1 cellular context compared by ENCODE assay signal in the genomic region with DNA sequence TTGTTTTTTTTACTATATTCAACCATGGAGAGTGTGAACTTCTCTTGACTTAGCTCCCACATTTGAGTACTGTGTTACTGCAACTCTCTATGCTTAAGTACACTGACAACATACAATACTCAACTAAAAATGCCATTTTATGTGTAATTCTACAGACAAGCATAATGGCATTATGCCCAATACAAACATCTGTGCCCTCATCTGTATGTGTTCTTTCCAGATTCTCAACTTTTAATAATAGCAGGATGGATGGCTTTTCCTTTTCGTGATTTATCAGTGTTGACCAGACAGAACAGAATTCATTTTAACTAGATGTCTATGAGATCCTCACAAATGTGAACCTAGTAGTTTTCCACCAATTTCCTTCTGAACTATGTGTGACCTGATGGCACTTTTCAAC.
TF ChIP-seq lines count a peak whose summit lies in the region.

No MANE protein-coding gene starts in this region.

TF ChIP-seq in GM23338, 12 proteins besides CTCF, POLR2A, EP300 and RAD21 (continued from another document):
- TF ChIP-seq ZNF462 (CRISPR knock-in tag; IDR thresholded peaks at IDR 0.05) (no peak), EZH2phosphoT487 (IDR thresholded peaks at IDR 0.05; ENCODE audit: unreplicated experiment) (no peak)
- TF ChIP-seq, protein P1, sequence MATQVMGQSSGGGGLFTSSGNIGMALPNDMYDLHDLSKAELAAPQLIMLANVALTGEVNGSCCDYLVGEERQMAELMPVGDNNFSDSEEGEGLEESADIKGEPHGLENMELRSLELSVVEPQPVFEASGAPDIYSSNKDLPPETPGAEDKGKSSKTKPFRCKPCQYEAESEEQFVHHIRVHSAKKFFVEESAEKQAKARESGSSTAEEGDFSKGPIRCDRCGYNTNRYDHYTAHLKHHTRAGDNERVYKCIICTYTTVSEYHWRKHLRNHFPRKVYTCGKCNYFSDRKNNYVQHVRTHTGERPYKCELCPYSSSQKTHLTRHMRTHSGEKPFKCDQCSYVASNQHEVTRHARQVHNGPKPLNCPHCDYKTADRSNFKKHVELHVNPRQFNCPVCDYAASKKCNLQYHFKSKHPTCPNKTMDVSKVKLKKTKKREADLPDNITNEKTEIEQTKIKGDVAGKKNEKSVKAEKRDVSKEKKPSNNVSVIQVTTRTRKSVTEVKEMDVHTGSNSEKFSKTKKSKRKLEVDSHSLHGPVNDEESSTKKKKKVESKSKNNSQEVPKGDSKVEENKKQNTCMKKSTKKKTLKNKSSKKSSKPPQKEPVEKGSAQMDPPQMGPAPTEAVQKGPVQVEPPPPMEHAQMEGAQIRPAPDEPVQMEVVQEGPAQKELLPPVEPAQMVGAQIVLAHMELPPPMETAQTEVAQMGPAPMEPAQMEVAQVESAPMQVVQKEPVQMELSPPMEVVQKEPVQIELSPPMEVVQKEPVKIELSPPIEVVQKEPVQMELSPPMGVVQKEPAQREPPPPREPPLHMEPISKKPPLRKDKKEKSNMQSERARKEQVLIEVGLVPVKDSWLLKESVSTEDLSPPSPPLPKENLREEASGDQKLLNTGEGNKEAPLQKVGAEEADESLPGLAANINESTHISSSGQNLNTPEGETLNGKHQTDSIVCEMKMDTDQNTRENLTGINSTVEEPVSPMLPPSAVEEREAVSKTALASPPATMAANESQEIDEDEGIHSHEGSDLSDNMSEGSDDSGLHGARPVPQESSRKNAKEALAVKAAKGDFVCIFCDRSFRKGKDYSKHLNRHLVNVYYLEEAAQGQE (IDR thresholded peaks at IDR 0.05; ENCODE audit: unreplicated experiment): no peak
